In the genomic region with DNA sequence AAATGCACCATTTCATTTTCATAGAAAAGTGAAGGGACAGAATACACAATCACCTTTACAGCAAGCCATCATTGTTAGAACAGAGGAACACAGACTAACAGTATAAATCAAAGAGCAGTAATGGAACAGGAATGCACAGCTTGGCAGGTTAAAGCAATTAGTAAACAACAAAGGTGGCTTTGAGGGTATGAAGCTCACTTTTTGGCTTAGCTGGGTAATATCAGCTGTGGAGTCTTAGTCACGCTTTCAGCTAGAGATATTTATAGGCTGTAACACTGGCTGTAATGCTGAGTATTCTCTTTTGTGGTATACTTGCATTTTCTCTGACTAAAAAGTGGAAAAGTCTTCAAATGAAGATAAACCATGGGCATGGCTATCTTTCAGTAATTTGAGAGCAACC, we compare ENCODE assay signal across 16 cellular contexts.
DNase-seq lines count a peak whose midpoint lies in the region; ATAC-seq, FAIRE-seq and TF ChIP-seq lines count a peak whose summit lies in the region.
"Had no signal": no experiment of that assay in that cellular context is flagged by ENCODE, and none has a peak within 500 bp of the region (broad histone marks: within the 10 kb centered on the region; RNA-seq: fewer than 3 reads in every experiment).

No MANE protein-coding gene starts in this region.

- no peak for FAIRE-seq in bronchial epithelial cell (lab: Jason Lieb, UNC)
- FAIRE-seq in urothelium cell line (lab: Jason Lieb, UNC): no peak

- CTCF ChIA-PET in RWPE1 (lab: Yijun Ruan, JAX): interaction anchor here (0.7 kb wide), 1 partner anchor 157 kb away, joined by 5 read pairs; no protein-coding TSS in a partner anchor

- intact Hi-C loops in mucosa of descending colon (cut with DNase I, micrococcal nuclease): no loop called here

- H3K4me2 ChIP-seq in KMS-11: peak overlapping the region; percentile 45
- H3K4me2 ChIP-seq: BLaER1 treated with 17β-estradiol and CSF1 and Interleukin-3, amounts not matched to agents 10 nM and 100 nM; SK-N-SH had no signal

- ATAC-seq in mucosa of descending colon (no peak), GM21717 (IDR thresholded peaks at IDR 0.05; ENCODE audit: unreplicated experiment) (no peak)
- ATAC-seq: CD8-positive, alpha-beta T cell had no signal

- POLR2A ChIA-PET in RWPE1 (lab: Yijun Ruan, JAX; ENCODE audit: low non-redundant PET): no interaction called here

- H3K36me3 ChIP-seq in KMS-11 (ENCODE audit: insufficient read depth) (no peaks in the 10 kb centered on the region), bronchial epithelial cell (ENCODE audit: control insufficient read depth, insufficient read depth, low read length) (no peaks in the 10 kb centered on the region), mucosa of descending colon (ENCODE audit: low read depth) (no peaks in the 10 kb centered on the region)
- H3K36me3 ChIP-seq: BLaER1 treated with 17β-estradiol and CSF1 and Interleukin-3, amounts not matched to agents 10 nM and 100 nM had no signal

- H4K20me1 ChIP-seq in KMS-11 (ENCODE audit: insufficient read depth): no peaks in the 10 kb centered on the region
- H4K20me1 ChIP-seq: BLaER1 treated with 17β-estradiol and CSF1 and Interleukin-3, amounts not matched to agents 10 nM and 100 nM had no signal

- DNase-seq in RWPE1 (ENCODE audit: low spot score): peak; percentile 30
- peak; percentile 3 for DNase-seq in bronchial epithelial cell (ENCODE audit: low read depth)
- peak; percentile 58 for DNase-seq in urothelium cell line (ENCODE audit: low spot score)
- no peak for DNase-seq in mucosa of descending colon
- no peak for DNase-seq in dedifferentiated amniotic fluid mesenchymal stem cell (ENCODE audit: extremely low spot score)
- DNase-seq: CD8-positive, alpha-beta T cell; H9; NCI-H1105; NCI-H2081; NCI-H510A; NCI-H748 treated with DMSO at 0.1 percent for 48 hours; SHP77 treated with DMSO at 0.1 percent for 48 hours; SK-N-SH had no signal

- peak overlapping the region; percentile 47; the same call in 1 of the 2 replicates for H2AFZ ChIP-seq in KMS-11 (ENCODE audit: low read depth)

- no peak overlapping the region for H3K4me3 ChIP-seq in KMS-11 (IDR thresholded peaks at IDR 0.05; ENCODE audit: insufficient read depth, low read depth, low read length)
- no peak overlapping the region for H3K4me3 ChIP-seq in bronchial epithelial cell (ENCODE audit: low read depth, low read length)
- H3K4me3 ChIP-seq in mucosa of descending colon: no peak overlapping the region
- H3K4me3 ChIP-seq: BLaER1 treated with 17β-estradiol and CSF1 and Interleukin-3, amounts not matched to agents 10 nM and 100 nM had no signal

- H3K27ac ChIP-seq in KMS-11 (peak overlapping the region; percentile 45; the same call in 1 of the 2 replicates), RWPE1 (no peak overlapping the region)
- H3K27ac ChIP-seq: BLaER1 treated with 17β-estradiol and CSF1 and Interleukin-3, amounts not matched to agents 10 nM and 100 nM had no signal

- H3K9me3 ChIP-seq in mucosa of descending colon: peaks cover 35% of the 10 kb centered on the region
- H3K9me3 ChIP-seq: SK-N-SH had no signal

- no peaks in the 10 kb centered on the region for H3K27me3 ChIP-seq in KMS-11 (ENCODE audit: insufficient read depth, low read depth)
- H3K27me3 ChIP-seq in bronchial epithelial cell (ENCODE audit: control insufficient read depth, insufficient read depth, low read length): no peaks in the 10 kb centered on the region
- H3K27me3 ChIP-seq: BLaER1 treated with 17β-estradiol and CSF1 and Interleukin-3, amounts not matched to agents 10 nM and 100 nM had no signal

- peaks cover 25% of the 10 kb centered on the region for H3K4me1 ChIP-seq in KMS-11 (ENCODE audit: low read depth, poor library complexity, severe bottlenecking)
- no peaks in the 10 kb centered on the region for H3K4me1 ChIP-seq in mucosa of descending colon (ENCODE audit: low read depth)
- H3K4me1 ChIP-seq: BLaER1 treated with 17β-estradiol and CSF1 and Interleukin-3, amounts not matched to agents 10 nM and 100 nM had no signal

- no peak for TF ChIP-seq CTCF in KMS-11 (conservative IDR thresholded peaks at IDR 0.05; ENCODE audit: low read depth, low read length)
- TF ChIP-seq CTCF in RWPE1 (conservative IDR thresholded peaks at IDR 0.05; ENCODE audit: low read depth): no peak
- TF ChIP-seq CTCF in bronchial epithelial cell (IDR thresholded peaks at IDR 0.05; ENCODE audit: insufficient read depth, low read length, severe bottlenecking): no peak
- no peak for TF ChIP-seq CTCF in mucosa of descending colon (IDR thresholded peaks at IDR 0.05)

- H3K79me2 ChIP-seq in KMS-11 (ENCODE audit: insufficient read depth, low read depth): no peaks in the 10 kb centered on the region

- H3K9ac ChIP-seq in KMS-11: no peak overlapping the region
- H3K9ac ChIP-seq: BLaER1 treated with 17β-estradiol and CSF1 and Interleukin-3, amounts not matched to agents 10 nM and 100 nM; SK-N-SH had no signal

Comparison
In these comparisons a context has a peak if more than half of its experiments do, and no peak if none do; other contexts are left out.
1. DNase-seq: peak in RWPE1 (single experiment), bronchial epithelial cell (single experiment) and urothelium cell line (single experiment); none in mucosa of descending colon (0 of 3) and dedifferentiated amniotic fluid mesenchymal stem cell (single experiment).